ENCODE assay signal across 8 cellular contexts in genomic region chr6:14144678-14145113, GRCh38. TPM values are rescaled to one million over a fixed set of nuclear protein-coding genes. Genes with fewer than 3 reads are reported as not detected.
DNase-seq lines count a peak whose midpoint lies in the region; ATAC-seq, FAIRE-seq and TF ChIP-seq lines count a peak whose summit lies in the region.

No MANE protein-coding gene starts in this region.

- no peaks in the 10 kb centered on the region for H3K36me3 ChIP-seq in HCT116 (ENCODE audit: control insufficient read depth in 1 of 2, insufficient read depth in 2 of 2, low read length in 2 of 2)
- no peaks in the 10 kb centered on the region for H3K36me3 ChIP-seq in small intestine (ENCODE audit: control insufficient read depth in 2 of 2, insufficient read depth in 2 of 2, low read length in 2 of 2)

- DNase-seq in G401 (ENCODE audit: low spot score) (peak; percentile 43), HCT116 (ENCODE audit: low read depth, low spot score) (peak; percentile 69), NCI-H146 treated with DMSO at 0.1 percent for 48 hours (lab: John Stamatoyannopoulos, UW; ENCODE audit: unreplicated experiment) (peak; percentile 47), T-helper 2 cell (peak; percentile 32 to 69 (median 60)), amniotic stem cell (lab: John Stamatoyannopoulos, UW) (peak; percentile 13), right cardiac atrium (peak; percentile 63 to 83 (median 75)), small intestine (peak; percentile 72), mesenteric fat pad (ENCODE audit: low spot score) (no peak)

- no TSS peak for BruUV-seq in HCT116 (replicated peaks; lab: Mats Ljungman, UMichigan)

- no peak for TF ChIP-seq POLR2A in HCT116 (IDR thresholded peaks at IDR 0.05; ENCODE audit: borderline replicate concordance, extremely low read depth, insufficient read depth, insufficient read length)

- no peaks in the 10 kb centered on the region for H3K79me2 ChIP-seq in HCT116 (ENCODE audit: insufficient read depth, low read length)

- H3K4me3 ChIP-seq in HCT116 (replicated peaks in 1 of 2; ENCODE audit: low read depth in 1 of 2, low read length in 2 of 2) (no peak overlapping the region), right cardiac atrium (ENCODE audit: low read length) (no peak overlapping the region), small intestine (ENCODE audit: low read depth in 1 of 2, low read length in 2 of 2) (no peak overlapping the region)

- CTCF ChIA-PET in HCT116 (lab: Charles Lee) = interaction anchor here (1.4 to 3.1 kb wide), 2 partner anchors 232 to 237 kb away, joined by 6 to 17 read pairs; no protein-coding TSS in a partner anchor

- RAD21 ChIA-PET in HCT116 (lab: Charles Lee; ENCODE audit: low non-redundant PET in 1 of 2, low total read pairs in 2 of 2, uncharacterized antibody in 2 of 2, unreplicated experiment in 2 of 2) = interaction anchor here in 1 of 2 experiments (1.9 kb wide), 1 partner anchor 236 kb away, joined by 5 read pairs; no protein-coding TSS in a partner anchor

- peak; percentile 82 for TF ChIP-seq RAD21 in HCT116 (IDR thresholded peaks at IDR 0.05; ENCODE audit: low read depth)

- no peak for FAIRE-seq in small intestine (lab: Jason Lieb, UNC)

- no peak overlapping the region for H3K9ac ChIP-seq in HCT116 (ENCODE audit: low read length)

- no peak overlapping the region for H3K4me2 ChIP-seq in HCT116 (ENCODE audit: low read length)

- no peaks in the 10 kb centered on the region for H4K20me1 ChIP-seq in HCT116 (ENCODE audit: insufficient read depth)

- POLR2A ChIA-PET in HCT116 (lab: Charles Lee) = no interaction called here

- 54% methylated on average over 8 of the region's 8 CpGs for WGBS in right cardiac atrium
- WGBS in small intestine, 3 donors = 21 to 42% (median 25%) methylated on average over 8 of the region's 8 CpGs

- no peaks in the 10 kb centered on the region for H3K27me3 ChIP-seq in HCT116 (ENCODE audit: insufficient read depth, low read length)
- H3K27me3 ChIP-seq in right cardiac atrium (ENCODE audit: control insufficient read depth, insufficient read depth) = no peaks in the 10 kb centered on the region
- H3K27me3 ChIP-seq in small intestine (ENCODE audit: control insufficient read depth in 2 of 2, insufficient read depth in 2 of 2, low read length in 2 of 2) = no peaks in the 10 kb centered on the region

- peak; percentile 100 for ATAC-seq in HCT116
- ATAC-seq in right cardiac atrium = peak; percentile 59 to 87

- TF ChIP-seq CTCF in HCT116 (IDR thresholded peaks at IDR 0.05 in 2 of 3, conservative IDR thresholded peaks at IDR 0.05 in 1 of 3; ENCODE audit: borderline replicate concordance in 1 of 3, insufficient read depth in 1 of 3, low read depth in 2 of 3, low read length in 2 of 3) = peak; percentile 74 to 97 (median 93)

- intact Hi-C loops in HCT116 (cut with micrococcal nuclease) (loop anchor here (1.0 to 5.0 kb wide), 2 partner anchors 235 to 347 kb away; no protein-coding TSS in a partner anchor), right cardiac atrium (cut with DNase I) (loop anchor here in 2 of 4 donors (5.0 to 10.0 kb wide), 2 partner anchors 230 to 237 kb away; no protein-coding TSS in a partner anchor)

- H3K4me1 ChIP-seq in HCT116 (ENCODE audit: control insufficient read depth in 1 of 2, insufficient read depth in 2 of 2, low read length in 2 of 2) (no peaks in the 10 kb centered on the region), right cardiac atrium (ENCODE audit: control insufficient read depth, insufficient read depth, low read length) (no peaks in the 10 kb centered on the region), small intestine (ENCODE audit: control insufficient read depth in 2 of 2, insufficient read depth in 1 of 2, low read depth in 1 of 2, low read length in 1 of 2) (no peaks in the 10 kb centered on the region)

- H3K9me3 ChIP-seq in HCT116 (ENCODE audit: control insufficient read depth in 1 of 2, insufficient read depth in 1 of 2, low read depth in 1 of 2, low read length in 2 of 2) (no peaks in the 10 kb centered on the region), right cardiac atrium (ENCODE audit: control insufficient read depth, low read length) (no peaks in the 10 kb centered on the region), small intestine (ENCODE audit: control insufficient read depth, low read depth) (no peaks in the 10 kb centered on the region)

- H3K27ac ChIP-seq in HCT116 (ENCODE audit: low read depth, low read length) (no peak overlapping the region), right cardiac atrium (ENCODE audit: low read length) (no peak overlapping the region), small intestine (ENCODE audit: low read depth in 1 of 2, low read length in 1 of 2) (no peak overlapping the region)

- no peaks in the 10 kb centered on the region for H3K9me2 ChIP-seq in HCT116 (ENCODE audit: insufficient read depth)

- H2AFZ ChIP-seq in HCT116 (ENCODE audit: low read depth, low read length, poor library complexity, severe bottlenecking) = peak overlapping the region; percentile 91

- in situ Hi-C loops in G401 (cut with HindIII; ENCODE audit: low sequenced_read_pairs) = no loop called here

TF ChIP-seq in HCT116, 20 proteins besides CTCF, POLR2A, EP300 and RAD21:
- TF ChIP-seq CBX3 (IDR thresholded peaks at IDR 0.05; ENCODE audit: low read depth) (0 out of 2 replicates have a peak, but pooled peaks have one; percentile 42), EZH2 (IDR thresholded peaks at IDR 0.05) (no peak)
TF ChIP-seq in HCT116: peak in this region for 1.

RNA-seq across cellular contexts. Expression of gene CD83, which starts 27.1 kb away (rescaled TPM):
- 0.12 and 0.14 TPM in 2 replicates for total RNA-seq in G401 (2014; rRNA removed; shearing (Covaris generic))
- total RNA-seq in HCT116 (2021; ENCODE audit: unreplicated experiment) (6.0 TPM), right cardiac atrium (1 to 10 TPM; 1.7 to 2.6 (median 2.2) TPM), mesenteric fat pad (12.9 TPM)
- 2.4 and 3.0 TPM in 2 replicates for polyA plus RNA-seq in HCT116 (2012)
- polyA plus RNA-seq in right cardiac atrium (1.8 TPM), small intestine (1 to 10 TPM in 1 of 3 donors, under 1 TPM in 2; 0.45 to 1.9 (median 0.54) TPM)
